In genomic region chr2:112345030-112346027, GRCh38 we compare ENCODE assay signal across 1 cellular context.
TF ChIP-seq lines count a peak whose summit lies in the region.

No MANE protein-coding gene starts in this region.

TF ChIP-seq in HepG2, 621 proteins besides CTCF, POLR2A, EP300 and RAD21 (continued from another document and continues in another):
- TF ChIP-seq BCLAF1 (IDR thresholded peaks at IDR 0.05) = no peak
- TF ChIP-seq, protein P1, sequence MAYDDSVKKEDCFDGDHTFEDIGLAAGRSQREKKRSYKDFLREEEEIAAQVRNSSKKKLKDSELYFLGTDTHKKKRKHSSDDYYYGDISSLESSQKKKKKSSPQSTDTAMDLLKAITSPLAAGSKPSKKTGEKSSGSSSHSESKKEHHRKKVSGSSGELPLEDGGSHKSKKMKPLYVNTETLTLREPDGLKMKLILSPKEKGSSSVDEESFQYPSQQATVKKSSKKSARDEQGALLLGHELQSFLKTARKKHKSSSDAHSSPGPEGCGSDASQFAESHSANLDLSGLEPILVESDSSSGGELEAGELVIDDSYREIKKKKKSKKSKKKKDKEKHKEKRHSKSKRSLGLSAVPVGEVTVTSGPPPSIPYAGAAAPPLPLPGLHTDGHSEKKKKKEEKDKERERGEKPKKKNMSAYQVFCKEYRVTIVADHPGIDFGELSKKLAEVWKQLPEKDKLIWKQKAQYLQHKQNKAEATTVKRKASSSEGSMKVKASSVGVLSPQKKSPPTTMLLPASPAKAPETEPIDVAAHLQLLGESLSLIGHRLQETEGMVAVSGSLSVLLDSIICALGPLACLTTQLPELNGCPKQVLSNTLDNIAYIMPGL (CRISPR knock-in tag; IDR thresholded peaks at IDR 0.05; ENCODE audit: borderline replicate concordance in 1 of 2, low read depth in 1 of 2) = 0 out of 4 replicates have a peak, but pooled peaks of 1 of the 2 experiments have one; percentile 27
- TF ChIP-seq, protein P2, sequence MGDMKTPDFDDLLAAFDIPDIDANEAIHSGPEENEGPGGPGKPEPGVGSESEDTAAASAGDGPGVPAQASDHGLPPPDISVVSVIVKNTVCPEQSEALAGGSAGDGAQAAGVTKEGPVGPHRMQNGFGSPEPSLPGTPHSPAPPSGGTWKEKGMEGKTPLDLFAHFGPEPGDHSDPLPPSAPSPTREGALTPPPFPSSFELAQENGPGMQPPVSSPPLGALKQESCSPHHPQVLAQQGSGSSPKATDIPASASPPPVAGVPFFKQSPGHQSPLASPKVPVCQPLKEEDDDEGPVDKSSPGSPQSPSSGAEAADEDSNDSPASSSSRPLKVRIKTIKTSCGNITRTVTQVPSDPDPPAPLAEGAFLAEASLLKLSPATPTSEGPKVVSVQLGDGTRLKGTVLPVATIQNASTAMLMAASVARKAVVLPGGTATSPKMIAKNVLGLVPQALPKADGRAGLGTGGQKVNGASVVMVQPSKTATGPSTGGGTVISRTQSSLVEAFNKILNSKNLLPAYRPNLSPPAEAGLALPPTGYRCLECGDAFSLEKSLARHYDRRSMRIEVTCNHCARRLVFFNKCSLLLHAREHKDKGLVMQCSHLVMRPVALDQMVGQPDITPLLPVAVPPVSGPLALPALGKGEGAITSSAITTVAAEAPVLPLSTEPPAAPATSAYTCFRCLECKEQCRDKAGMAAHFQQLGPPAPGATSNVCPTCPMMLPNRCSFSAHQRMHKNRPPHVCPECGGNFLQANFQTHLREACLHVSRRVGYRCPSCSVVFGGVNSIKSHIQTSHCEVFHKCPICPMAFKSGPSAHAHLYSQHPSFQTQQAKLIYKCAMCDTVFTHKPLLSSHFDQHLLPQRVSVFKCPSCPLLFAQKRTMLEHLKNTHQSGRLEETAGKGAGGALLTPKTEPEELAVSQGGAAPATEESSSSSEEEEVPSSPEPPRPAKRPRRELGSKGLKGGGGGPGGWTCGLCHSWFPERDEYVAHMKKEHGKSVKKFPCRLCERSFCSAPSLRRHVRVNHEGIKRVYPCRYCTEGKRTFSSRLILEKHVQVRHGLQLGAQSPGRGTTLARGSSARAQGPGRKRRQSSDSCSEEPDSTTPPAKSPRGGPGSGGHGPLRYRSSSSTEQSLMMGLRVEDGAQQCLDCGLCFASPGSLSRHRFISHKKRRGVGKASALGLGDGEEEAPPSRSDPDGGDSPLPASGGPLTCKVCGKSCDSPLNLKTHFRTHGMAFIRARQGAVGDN (CRISPR knock-in tag; IDR thresholded peaks at IDR 0.05) = peak; percentile 58
- TF ChIP-seq ZNF572 (CRISPR knock-in tag; IDR thresholded peaks at IDR 0.05) = no peak
- TF ChIP-seq CREB1 (IDR thresholded peaks at IDR 0.05) = no peak
- TF ChIP-seq CREB1 (CRISPR knock-in tag; IDR thresholded peaks at IDR 0.05) = no peak
- TF ChIP-seq MTA1 (CRISPR knock-in tag; IDR thresholded peaks at IDR 0.05; ENCODE audit: borderline replicate concordance) = no peak
- no peak for TF ChIP-seq ZNF660 (CRISPR knock-in tag; IDR thresholded peaks at IDR 0.05; ENCODE audit: borderline replicate concordance, low read depth)
- TF ChIP-seq, protein P3, sequence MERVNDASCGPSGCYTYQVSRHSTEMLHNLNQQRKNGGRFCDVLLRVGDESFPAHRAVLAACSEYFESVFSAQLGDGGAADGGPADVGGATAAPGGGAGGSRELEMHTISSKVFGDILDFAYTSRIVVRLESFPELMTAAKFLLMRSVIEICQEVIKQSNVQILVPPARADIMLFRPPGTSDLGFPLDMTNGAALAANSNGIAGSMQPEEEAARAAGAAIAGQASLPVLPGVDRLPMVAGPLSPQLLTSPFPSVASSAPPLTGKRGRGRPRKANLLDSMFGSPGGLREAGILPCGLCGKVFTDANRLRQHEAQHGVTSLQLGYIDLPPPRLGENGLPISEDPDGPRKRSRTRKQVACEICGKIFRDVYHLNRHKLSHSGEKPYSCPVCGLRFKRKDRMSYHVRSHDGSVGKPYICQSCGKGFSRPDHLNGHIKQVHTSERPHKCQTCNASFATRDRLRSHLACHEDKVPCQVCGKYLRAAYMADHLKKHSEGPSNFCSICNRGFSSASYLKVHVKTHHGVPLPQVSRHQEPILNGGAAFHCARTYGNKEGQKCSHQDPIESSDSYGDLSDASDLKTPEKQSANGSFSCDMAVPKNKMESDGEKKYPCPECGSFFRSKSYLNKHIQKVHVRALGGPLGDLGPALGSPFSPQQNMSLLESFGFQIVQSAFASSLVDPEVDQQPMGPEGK (CRISPR knock-in tag; IDR thresholded peaks at IDR 0.05) = no peak
- TF ChIP-seq GMEB1 (CRISPR knock-in tag; IDR thresholded peaks at IDR 0.05; ENCODE audit: borderline replicate concordance) = 0 out of 2 replicates have a peak, but pooled peaks have one; percentile 19
- TF ChIP-seq JUNB (CRISPR knock-in tag; IDR thresholded peaks at IDR 0.05; ENCODE audit: borderline replicate concordance) = no peak
- TF ChIP-seq, protein P4, sequence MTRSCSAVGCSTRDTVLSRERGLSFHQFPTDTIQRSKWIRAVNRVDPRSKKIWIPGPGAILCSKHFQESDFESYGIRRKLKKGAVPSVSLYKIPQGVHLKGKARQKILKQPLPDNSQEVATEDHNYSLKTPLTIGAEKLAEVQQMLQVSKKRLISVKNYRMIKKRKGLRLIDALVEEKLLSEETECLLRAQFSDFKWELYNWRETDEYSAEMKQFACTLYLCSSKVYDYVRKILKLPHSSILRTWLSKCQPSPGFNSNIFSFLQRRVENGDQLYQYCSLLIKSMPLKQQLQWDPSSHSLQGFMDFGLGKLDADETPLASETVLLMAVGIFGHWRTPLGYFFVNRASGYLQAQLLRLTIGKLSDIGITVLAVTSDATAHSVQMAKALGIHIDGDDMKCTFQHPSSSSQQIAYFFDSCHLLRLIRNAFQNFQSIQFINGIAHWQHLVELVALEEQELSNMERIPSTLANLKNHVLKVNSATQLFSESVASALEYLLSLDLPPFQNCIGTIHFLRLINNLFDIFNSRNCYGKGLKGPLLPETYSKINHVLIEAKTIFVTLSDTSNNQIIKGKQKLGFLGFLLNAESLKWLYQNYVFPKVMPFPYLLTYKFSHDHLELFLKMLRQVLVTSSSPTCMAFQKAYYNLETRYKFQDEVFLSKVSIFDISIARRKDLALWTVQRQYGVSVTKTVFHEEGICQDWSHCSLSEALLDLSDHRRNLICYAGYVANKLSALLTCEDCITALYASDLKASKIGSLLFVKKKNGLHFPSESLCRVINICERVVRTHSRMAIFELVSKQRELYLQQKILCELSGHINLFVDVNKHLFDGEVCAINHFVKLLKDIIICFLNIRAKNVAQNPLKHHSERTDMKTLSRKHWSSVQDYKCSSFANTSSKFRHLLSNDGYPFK (CRISPR knock-in tag; IDR thresholded peaks at IDR 0.05; ENCODE audit: borderline replicate concordance) = no peak
- 0 out of 2 replicates have a peak, but pooled peaks have one; percentile 58 for TF ChIP-seq FIP1L1 (IDR thresholded peaks at IDR 0.05; ENCODE audit: borderline replicate concordance, insufficient read depth, low read depth, low read length)
- no peak for TF ChIP-seq ZNF234 (CRISPR knock-in tag; conservative IDR thresholded peaks at IDR 0.05)
- no peak for TF ChIP-seq GFI1 (CRISPR knock-in tag; IDR thresholded peaks at IDR 0.05; ENCODE audit: borderline replicate concordance)
- no peak for TF ChIP-seq ZNF337 (CRISPR knock-in tag; IDR thresholded peaks at IDR 0.05; ENCODE audit: borderline replicate concordance, low read depth)
- no peak for TF ChIP-seq HOXA5 (CRISPR knock-in tag; IDR thresholded peaks at IDR 0.05)
- 0 out of 2 replicates have a peak, but pooled peaks have one; percentile 23 for TF ChIP-seq ZNF331 (CRISPR knock-in tag; IDR thresholded peaks at IDR 0.05)
- TF ChIP-seq, protein P5, sequence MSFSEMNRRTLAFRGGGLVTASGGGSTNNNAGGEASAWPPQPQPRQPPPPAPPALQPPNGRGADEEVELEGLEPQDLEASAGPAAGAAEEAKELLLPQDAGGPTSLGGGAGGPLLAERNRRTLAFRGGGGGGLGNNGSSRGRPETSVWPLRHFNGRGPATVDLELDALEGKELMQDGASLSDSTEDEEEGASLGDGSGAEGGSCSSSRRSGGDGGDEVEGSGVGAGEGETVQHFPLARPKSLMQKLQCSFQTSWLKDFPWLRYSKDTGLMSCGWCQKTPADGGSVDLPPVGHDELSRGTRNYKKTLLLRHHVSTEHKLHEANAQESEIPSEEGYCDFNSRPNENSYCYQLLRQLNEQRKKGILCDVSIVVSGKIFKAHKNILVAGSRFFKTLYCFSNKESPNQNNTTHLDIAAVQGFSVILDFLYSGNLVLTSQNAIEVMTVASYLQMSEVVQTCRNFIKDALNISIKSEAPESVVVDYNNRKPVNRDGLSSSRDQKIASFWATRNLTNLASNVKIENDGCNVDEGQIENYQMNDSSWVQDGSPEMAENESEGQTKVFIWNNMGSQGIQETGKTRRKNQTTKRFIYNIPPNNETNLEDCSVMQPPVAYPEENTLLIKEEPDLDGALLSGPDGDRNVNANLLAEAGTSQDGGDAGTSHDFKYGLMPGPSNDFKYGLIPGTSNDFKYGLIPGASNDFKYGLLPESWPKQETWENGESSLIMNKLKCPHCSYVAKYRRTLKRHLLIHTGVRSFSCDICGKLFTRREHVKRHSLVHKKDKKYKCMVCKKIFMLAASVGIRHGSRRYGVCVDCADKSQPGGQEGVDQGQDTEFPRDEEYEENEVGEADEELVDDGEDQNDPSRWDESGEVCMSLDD (CRISPR knock-in tag; IDR thresholded peaks at IDR 0.05; ENCODE audit: borderline replicate concordance) = no peak
- TF ChIP-seq NFIC (IDR thresholded peaks at IDR 0.05; ENCODE audit: low read length) = no peak
- TF ChIP-seq NKX3-1 (CRISPR knock-in tag; IDR thresholded peaks at IDR 0.05) = no peak
- TF ChIP-seq KLF16 (CRISPR knock-in tag; IDR thresholded peaks at IDR 0.05) = peak in 1 of 2 experiments; percentile 44; a peak in 1 of 4 replicates
- no peak for TF ChIP-seq ZFP62 (CRISPR knock-in tag; IDR thresholded peaks at IDR 0.05)
- no peak for TF ChIP-seq AGO2 (optimal IDR thresholded peaks at IDR 0.05; ENCODE audit: low read depth, low read length)
- TF ChIP-seq SKIL (CRISPR knock-in tag; IDR thresholded peaks at IDR 0.05; ENCODE audit: borderline replicate concordance) = no peak
- TF ChIP-seq GABPB1 (CRISPR knock-in tag; IDR thresholded peaks at IDR 0.05) = no peak; the same call in 1 of the 2 replicates
- TF ChIP-seq ZNF740 (CRISPR knock-in tag; IDR thresholded peaks at IDR 0.05) = no peak
- TF ChIP-seq, protein P6, sequence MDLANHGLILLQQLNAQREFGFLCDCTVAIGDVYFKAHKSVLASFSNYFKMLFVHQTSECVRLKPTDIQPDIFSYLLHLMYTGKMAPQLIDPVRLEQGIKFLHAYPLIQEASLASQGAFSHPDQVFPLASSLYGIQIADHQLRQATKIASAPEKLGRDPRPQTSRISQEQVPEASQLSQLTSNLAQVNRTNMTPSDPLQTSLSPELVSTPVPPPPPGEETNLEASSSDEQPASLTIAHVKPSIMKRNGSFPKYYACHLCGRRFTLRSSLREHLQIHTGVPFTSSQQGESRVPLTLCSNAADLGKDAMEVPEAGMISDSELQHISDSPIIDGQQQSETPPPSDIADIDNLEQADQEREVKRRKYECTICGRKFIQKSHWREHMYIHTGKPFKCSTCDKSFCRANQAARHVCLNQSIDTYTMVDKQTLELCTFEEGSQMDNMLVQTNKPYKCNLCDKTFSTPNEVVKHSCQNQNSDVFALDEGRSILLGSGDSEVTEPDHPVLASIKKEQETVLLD (CRISPR knock-in tag; IDR thresholded peaks at IDR 0.05; ENCODE audit: low read depth) = no peak
- no peak for TF ChIP-seq ZNF580 (CRISPR knock-in tag; IDR thresholded peaks at IDR 0.05; ENCODE audit: borderline replicate concordance, low read depth)
- no peak for TF ChIP-seq ADNP (CRISPR knock-in tag; IDR thresholded peaks at IDR 0.05)
